Comparison of ENCODE assay signal across 8 cellular contexts in the genomic region with DNA sequence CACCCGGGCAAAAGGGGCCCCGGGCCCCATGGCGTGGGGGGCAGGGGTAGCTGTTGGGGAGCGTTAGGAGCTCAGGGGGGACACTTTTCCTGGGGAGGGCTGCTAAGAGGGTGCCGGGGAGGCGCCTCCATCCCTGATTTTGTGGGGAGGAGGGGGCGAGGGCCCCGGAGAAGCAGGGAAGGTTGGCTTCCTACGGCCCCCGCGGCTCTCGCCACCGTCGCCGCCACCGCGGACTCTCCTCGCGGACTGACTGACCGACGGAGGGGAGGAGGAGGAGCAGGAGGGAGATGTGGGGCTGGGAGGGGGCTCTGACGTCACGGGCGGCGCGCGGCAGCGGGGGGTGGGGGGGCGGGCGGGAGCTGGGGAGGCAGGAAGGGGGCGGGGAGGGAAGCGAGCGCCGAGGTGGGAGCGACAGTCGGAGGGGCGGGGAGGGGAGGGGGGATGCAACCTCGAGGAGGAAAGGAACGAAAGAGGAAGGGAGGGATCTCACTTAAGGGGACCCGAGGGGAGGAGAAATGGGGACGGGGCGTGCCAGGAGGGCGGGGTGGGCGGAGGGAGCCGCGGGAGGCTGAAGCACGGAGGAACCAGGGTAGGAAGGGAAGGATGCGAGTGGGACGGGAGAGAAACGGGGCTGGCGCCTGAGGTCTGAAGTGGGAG. TPM values are rescaled to one million over a fixed set of nuclear protein-coding genes. Genes with fewer than 3 reads are reported as not detected.
DNase-seq lines count a peak whose midpoint lies in the region; ATAC-seq and FAIRE-seq lines count a peak whose summit lies in the region.

No MANE protein-coding gene starts in this region.

- ATAC-seq in activated CD4-positive, CD25-positive, alpha-beta regulatory T cell treated with anti-CD3 and anti-CD28 coated beads, Interleukin-2, amount 50 U/mL, for 24 hours: peak; percentile 21 to 25
- no peak for ATAC-seq in HG02642 (IDR thresholded peaks at IDR 0.05; ENCODE audit: poor library complexity, unreplicated experiment)

- FAIRE-seq in small intestine (lab: Jason Lieb, UNC): no peak

- DNase-seq in DMS114 treated with DMSO at 0.1 percent for 48 hours (lab: John Stamatoyannopoulos, UW; ENCODE audit: unreplicated experiment): peak; percentile 71
- DNase-seq in NCI-H1436 (lab: John Stamatoyannopoulos, UW): peak; percentile 74
- DNase-seq in cerebellar cortex (ENCODE audit: low spot score): peak; percentile 51
- peak; percentile 80 for DNase-seq in iris pigment epithelial cell (ENCODE audit: low read depth)
- no peak for DNase-seq in small intestine
- DNase-seq in middle frontal gyrus (ENCODE audit: extremely low spot score, low spot score): no peak

- peak overlapping the region; percentile 33 to 42 for H3K4me3 ChIP-seq in small intestine (ENCODE audit: low read depth in 1 of 2, low read length in 2 of 2)

- H3K27ac ChIP-seq in small intestine (ENCODE audit: low read depth in 1 of 2, low read length in 1 of 2): peak overlapping the region in 1 of 2 donors; percentile 66

- H3K36me3 ChIP-seq in small intestine (ENCODE audit: control insufficient read depth in 2 of 2, insufficient read depth in 2 of 2, low read length in 2 of 2): no peaks in the 10 kb centered on the region

- H3K27me3 ChIP-seq in small intestine (ENCODE audit: control insufficient read depth in 2 of 2, insufficient read depth in 2 of 2, low read length in 2 of 2): peaks cover 0 to 7% of the 10 kb centered on the region in 2 donors

- H3K9me3 ChIP-seq in small intestine (ENCODE audit: control insufficient read depth, low read depth): no peaks in the 10 kb centered on the region

- peaks cover 0 to 4% of the 10 kb centered on the region in 2 donors for H3K4me1 ChIP-seq in small intestine (ENCODE audit: control insufficient read depth in 2 of 2, insufficient read depth in 1 of 2, low read depth in 1 of 2, low read length in 1 of 2)

- WGBS in small intestine, 3 donors: 1 to 4% (median 1%) methylated on average over 26 to 51 of the region's 51 CpGs

RNA-seq across cellular contexts. Expression of a gene that starts 5.1 kb away (rescaled TPM):
- 10 to 100 TPM in 1 of 3 donors, 1 to 10 TPM in 1, under 1 TPM in 1; 0.22 to 12.0 (median 2.2) TPM for polyA plus RNA-seq in small intestine

RNA-seq across cellular contexts. Expression of a gene that starts 29.0 kb away (rescaled TPM):
- polyA plus RNA-seq in small intestine: under 1 TPM in 1 of 3 donors, not detected in 2; 0.07 TPM

RNA-seq across cellular contexts. Expression of a gene that starts 43.0 kb away (rescaled TPM):
- polyA plus RNA-seq in small intestine: not detected

RNA-seq across cellular contexts. Expression of a gene that starts 53.1 kb away (rescaled TPM):
- polyA plus RNA-seq in small intestine: 1 to 10 TPM in 1 of 3 donors, not detected in 2; 1.4 TPM

Comparison
In these comparisons a context has a peak if more than half of its experiments do, and no peak if none do; other contexts are left out.
1. DNase-seq: peak in DMS114 treated with DMSO at 0.1 percent for 48 hours (single experiment), NCI-H1436 (single experiment), cerebellar cortex (single experiment) and iris pigment epithelial cell (single experiment); none in small intestine (single experiment) and middle frontal gyrus (single experiment).